ENCODE assay signal across 1 cellular context in genomic region chr1:12015001-12015491, GRCh38.
TF ChIP-seq lines count a peak whose summit lies in the region.

No MANE protein-coding gene starts in this region.

TF ChIP-seq in SK-N-SH, 30 proteins besides CTCF, POLR2A, EP300 and RAD21 (continued from another document):
- TF ChIP-seq ZBTB33 (IDR thresholded peaks at IDR 0.05; ENCODE audit: borderline replicate concordance, low read depth), result no peak
